Comparison of ENCODE assay signal across 29 cellular contexts in genomic region chr19:32012206-32012605, GRCh38.
"Had no signal": no experiment of that assay in that cellular context is flagged by ENCODE, and none has a peak within 500 bp of the region (broad histone marks: within the 10 kb centered on the region; RNA-seq: fewer than 3 reads in every experiment).

No MANE protein-coding gene starts in this region.

- H3K27me3 ChIP-seq: upper lobe of right lung had no signal

- H3K9me3 ChIP-seq: lower lobe of right lung, mucosa of descending colon, upper lobe of right lung had no signal

- H3K27ac ChIP-seq: lower lobe of right lung, upper lobe of right lung, VCaP had no signal

- H3K36me3 Mint-ChIP-seq: activated naive CD8-positive, alpha-beta T cell; brain; immature natural killer cell; natural killer cell treated with Interleukin-12 subunit alpha and Interleukin-12 subunit beta and Interleukin-15 and Interleukin-18, amount 100 ng/mL, for 72 hours; stimulated activated effector memory CD8-positive, alpha-beta T cell treated with anti-CD3 and anti-CD28 coated beads, Interleukin-12 subunit alpha, Interleukin-12 subunit beta, amount 100 ng/mL, for 72 hours had no signal

- H3K9me3 Mint-ChIP-seq: brain; immature natural killer cell; natural killer cell treated with Interleukin-12 subunit alpha and Interleukin-12 subunit beta and Interleukin-15 and Interleukin-18, amount 100 ng/mL, for 72 hours; stimulated activated naive CD8-positive, alpha-beta T cell treated with anti-CD3 and anti-CD28 coated beads, Interleukin-15, Interleukin-2, amounts not matched to agents 100 ng/mL and 50 ng/mL, for 24 hours had no signal

- H3K4me1 Mint-ChIP-seq: immature natural killer cell; stimulated activated effector memory CD8-positive, alpha-beta T cell treated with anti-CD3 and anti-CD28 coated beads, Interleukin-12 subunit alpha, Interleukin-12 subunit beta, amount 100 ng/mL, for 72 hours had no signal

- ATAC-seq: activated CD4-positive, CD25-positive, alpha-beta regulatory T cell treated with anti-CD3 and anti-CD28 coated beads, Interleukin-2, amount 50 U/mL, for 24 hours; effector memory CD8-positive, alpha-beta T cell; left lobe of liver; lower lobe of right lung; mucosa of descending colon; natural killer cell treated with Interleukin-12 subunit alpha and Interleukin-12 subunit beta and Interleukin-15 and Interleukin-18, amount 100 ng/mL, for 72 hours; stimulated activated effector memory CD8-positive, alpha-beta T cell treated with anti-CD3 and anti-CD28 coated beads, Interleukin-12 subunit alpha, Interleukin-12 subunit beta, amount 100 ng/mL, for 72 hours; upper lobe of right lung had no signal

- H3K4me3 Mint-ChIP-seq: activated naive CD8-positive, alpha-beta T cell; brain; effector memory CD8-positive, alpha-beta T cell; immature natural killer cell; natural killer cell treated with Interleukin-12 subunit alpha and Interleukin-12 subunit beta and Interleukin-15 and Interleukin-18, amount 100 ng/mL, for 72 hours; stimulated activated effector memory CD8-positive, alpha-beta T cell treated with anti-CD3 and anti-CD28 coated beads, Interleukin-12 subunit alpha, Interleukin-12 subunit beta, amount 100 ng/mL, for 72 hours; stimulated activated naive CD8-positive, alpha-beta T cell treated with anti-CD3 and anti-CD28 coated beads, Interleukin-15, Interleukin-2, amounts not matched to agents 100 ng/mL and 50 ng/mL, for 24 hours; T-helper 1 cell treated with Interleukin-12 subunit alpha and Interleukin-12 subunit beta and Interleukin-4 antibody, amounts not matched to agents 30 μg/mL and 1 μg/mL, for 36 hours had no signal

- H3K27ac Mint-ChIP-seq: activated naive CD8-positive, alpha-beta T cell; brain; effector memory CD8-positive, alpha-beta T cell; immature natural killer cell; natural killer cell treated with Interleukin-12 subunit alpha and Interleukin-12 subunit beta and Interleukin-15 and Interleukin-18, amount 100 ng/mL, for 72 hours; progenitor cell of endocrine pancreas; stimulated activated effector memory CD8-positive, alpha-beta T cell treated with anti-CD3 and anti-CD28 coated beads, Interleukin-12 subunit alpha, Interleukin-12 subunit beta, amount 100 ng/mL, for 72 hours; stimulated activated naive CD8-positive, alpha-beta T cell treated with anti-CD3 and anti-CD28 coated beads, Interleukin-15, Interleukin-2, amounts not matched to agents 100 ng/mL and 50 ng/mL, for 24 hours; T-helper 1 cell treated with Interleukin-12 subunit alpha and Interleukin-12 subunit beta and Interleukin-4 antibody, amounts not matched to agents 30 μg/mL and 1 μg/mL, for 36 hours had no signal

- DNase-seq: activated CD4-positive, alpha-beta T cell treated with anti-CD3 and anti-CD28 coated beads for 48 hours; activated CD4-positive, alpha-beta T cell treated with anti-CD3 and anti-CD28 coated beads, Interleukin-2, amount 50 U/mL, for 48 hours; activated CD8-positive, alpha-beta memory T cell treated with anti-CD3 and anti-CD28 coated beads for 24 hours; activated effector memory CD4-positive, alpha-beta T cell treated with Interleukin-2 at 50 U/mL for 16 hours; activated naive CD4-positive, alpha-beta T cell treated with Interleukin-2 at 50 U/mL for 16 hours; aorta; cortex of kidney; effector memory CD8-positive, alpha-beta T cell; foreskin fibroblast; head of caudate nucleus; hypothalamus; immature natural killer cell; kidney; lower lobe of right lung; stimulated activated CD4-positive, alpha-beta T cell treated with anti-CD3 and anti-CD28 coated beads, Interleukin-4, amount 100 ng/mL, for 1 hour; SW 1271; T-helper 9 cell; upper lobe of right lung had no signal

- H3K36me3 ChIP-seq: lower lobe of right lung, upper lobe of right lung had no signal

- H3K27me3 Mint-ChIP-seq: activated naive CD8-positive, alpha-beta T cell; brain; effector memory CD8-positive, alpha-beta T cell; natural killer cell treated with Interleukin-12 subunit alpha and Interleukin-12 subunit beta and Interleukin-15 and Interleukin-18, amount 100 ng/mL, for 72 hours; stimulated activated naive CD8-positive, alpha-beta T cell treated with anti-CD3 and anti-CD28 coated beads, Interleukin-15, Interleukin-2, amounts not matched to agents 100 ng/mL and 50 ng/mL, for 24 hours had no signal

- H3K4me3 ChIP-seq: lower lobe of right lung, mucosa of descending colon, upper lobe of right lung had no signal

- H3K4me1 ChIP-seq: lower lobe of right lung, upper lobe of right lung had no signal
